ENCODE assay signal across 11 cellular contexts in genomic region chr1:219544163-219544846, GRCh38.
A peak's percentile ranks its signal among the peaks of the same experiment; 100 is the strongest.
DNase-seq lines count a peak whose midpoint lies in the region; ATAC-seq and TF ChIP-seq lines count a peak whose summit lies in the region.
"Had no signal": no experiment of that assay in that cellular context is flagged by ENCODE, and none has a peak within 500 bp of the region (broad histone marks: within the 10 kb centered on the region; RNA-seq: fewer than 3 reads in every experiment).

No MANE protein-coding gene starts in this region.

- no peak overlapping the region for H3K9ac ChIP-seq in HCT116 (ENCODE audit: low read length)

- no peak overlapping the region for H3K4me2 ChIP-seq in HCT116 (ENCODE audit: low read length)

- TF ChIP-seq RAD21 in HCT116 (IDR thresholded peaks at IDR 0.05; ENCODE audit: low read depth), result peak; percentile 42; the same call in 1 of the 2 replicates

- H3K9me2 ChIP-seq in HCT116 (ENCODE audit: insufficient read depth), result no peaks in the 10 kb centered on the region

- no peaks in the 10 kb centered on the region for H3K36me3 ChIP-seq in HCT116 (ENCODE audit: control insufficient read depth in 1 of 2, insufficient read depth in 2 of 2, low read length in 2 of 2)
- H3K36me3 ChIP-seq: thoracic aorta had no signal

- intact Hi-C loops in HCT116 (cut with micrococcal nuclease), result no loop called here

- H3K4me3 ChIP-seq in HCT116 (replicated peaks in 1 of 2; ENCODE audit: low read depth in 1 of 2, low read length in 2 of 2), result no peak overlapping the region
- H3K4me3 ChIP-seq: thoracic aorta had no signal

- H2AFZ ChIP-seq in HCT116 (ENCODE audit: low read depth, low read length, poor library complexity, severe bottlenecking), result no peak overlapping the region

- ATAC-seq in HCT116, result no peak
- ATAC-seq in HG03378 (IDR thresholded peaks at IDR 0.05; ENCODE audit: unreplicated experiment), result no peak
- ATAC-seq in naive thymus-derived CD8-positive, alpha-beta T cell, result no peak

- CTCF ChIA-PET in HCT116 (lab: Charles Lee), result no interaction called here

- no peaks in the 10 kb centered on the region for H3K27me3 ChIP-seq in HCT116 (ENCODE audit: insufficient read depth, low read length)

- RAD21 ChIA-PET in HCT116 (lab: Charles Lee; ENCODE audit: low non-redundant PET in 1 of 2, low total read pairs in 2 of 2, uncharacterized antibody in 2 of 2, unreplicated experiment in 2 of 2), result no interaction called here

- POLR2A ChIA-PET in HCT116 (lab: Charles Lee), result no interaction called here
- POLR2A ChIA-PET in naive thymus-derived CD8-positive, alpha-beta T cell (lab: Charles Lee), result no interaction called here

- no peak overlapping the region for H3K4me3 Mint-ChIP-seq in nephron progenitor cell
- H3K4me3 Mint-ChIP-seq in naive thymus-derived CD8-positive, alpha-beta T cell, result no peak overlapping the region
- H3K4me3 Mint-ChIP-seq: activated naive CD4-positive, alpha-beta T cell treated with anti-CD3 and anti-CD28 coated beads, Interleukin-2, amount 10 ng/mL, durations not matched to agents 7 days and 5 days had no signal

- H3K4me1 ChIP-seq in HCT116 (ENCODE audit: control insufficient read depth in 1 of 2, insufficient read depth in 2 of 2, low read length in 2 of 2), result no peaks in the 10 kb centered on the region

- H3K9me3 Mint-ChIP-seq in nephron progenitor cell, result peaks cover 24% of the 10 kb centered on the region
- H3K9me3 Mint-ChIP-seq in naive thymus-derived CD8-positive, alpha-beta T cell, result peaks cover 0 to 11% (median 7%) of the 10 kb centered on the region in 9 donors

- H3K9me3 ChIP-seq in HCT116 (ENCODE audit: control insufficient read depth in 1 of 2, insufficient read depth in 1 of 2, low read depth in 1 of 2, low read length in 2 of 2), result no peaks in the 10 kb centered on the region
- H3K9me3 ChIP-seq: thoracic aorta had no signal

- no peaks in the 10 kb centered on the region for H4K20me1 ChIP-seq in HCT116 (ENCODE audit: insufficient read depth)

- no peak for TF ChIP-seq POLR2A in HCT116 (IDR thresholded peaks at IDR 0.05; ENCODE audit: borderline replicate concordance, extremely low read depth, insufficient read depth, insufficient read length)

- H3K36me3 Mint-ChIP-seq in nephron progenitor cell (ENCODE audit: low read depth), result peaks cover 17% of the 10 kb centered on the region
- peaks cover 0 to 9% (median 0%) of the 10 kb centered on the region in 3 donors for H3K36me3 Mint-ChIP-seq in naive thymus-derived CD8-positive, alpha-beta T cell
- H3K36me3 Mint-ChIP-seq: activated naive CD4-positive, alpha-beta T cell treated with anti-CD3 and anti-CD28 coated beads, Interleukin-2, amount 10 ng/mL, durations not matched to agents 7 days and 5 days had no signal

- H3K27ac ChIP-seq in HCT116 (ENCODE audit: low read depth, low read length), result no peak overlapping the region
- H3K27ac ChIP-seq: thoracic aorta had no signal

- BruUV-seq in HCT116 (replicated peaks; lab: Mats Ljungman, UMichigan), result no TSS peak

- no peaks in the 10 kb centered on the region for H3K79me2 ChIP-seq in HCT116 (ENCODE audit: insufficient read depth, low read length)

- H3K27me3 Mint-ChIP-seq in nephron progenitor cell (ENCODE audit: low read depth, poor library complexity), result no peaks in the 10 kb centered on the region
- H3K27me3 Mint-ChIP-seq in naive thymus-derived CD8-positive, alpha-beta T cell, result peaks cover 0 to 9% (median 0%) of the 10 kb centered on the region in 5 donors
- H3K27me3 Mint-ChIP-seq: activated naive CD4-positive, alpha-beta T cell treated with anti-CD3 and anti-CD28 coated beads, Interleukin-2, amount 10 ng/mL, durations not matched to agents 7 days and 5 days had no signal

- TF ChIP-seq CTCF in HCT116 (IDR thresholded peaks at IDR 0.05 in 2 of 3, conservative IDR thresholded peaks at IDR 0.05 in 1 of 3; ENCODE audit: borderline replicate concordance in 1 of 3, insufficient read depth in 1 of 3, low read depth in 2 of 3, low read length in 2 of 3) (peak in 2 of 3 experiments; percentile 9 to 14; a peak in 1 of 6 replicates), nephron progenitor cell (IDR thresholded peaks at IDR 0.05) (no peak)

- DNase-seq in NCI-H1694 treated with DMSO at 0.1 percent for 48 hours (lab: John Stamatoyannopoulos, UW) (peak; percentile 3), NCI-H1694 (lab: John Stamatoyannopoulos, UW) (no peak), HCT116 (ENCODE audit: low read depth, low spot score) (no peak), astrocyte of the hippocampus (ENCODE audit: low read depth, low spot score) (peak; percentile 37), nephron progenitor cell (no peak), Ammon's horn (ENCODE audit: low spot score) (no peak)
- DNase-seq in naive thymus-derived CD8-positive, alpha-beta T cell, result no peak
- DNase-seq: activated naive CD4-positive, alpha-beta T cell treated with anti-CD3 and anti-CD28 coated beads, Interleukin-2, amount 10 ng/mL, durations not matched to agents 7 days and 5 days; NCI-H1417 treated with DMSO at 0.1 percent for 48 hours had no signal

- H3K4me1 Mint-ChIP-seq in nephron progenitor cell, result peaks cover 9% of the 10 kb centered on the region
- H3K4me1 Mint-ChIP-seq in naive thymus-derived CD8-positive, alpha-beta T cell, result no peaks in the 10 kb centered on the region
- H3K4me1 Mint-ChIP-seq: activated naive CD4-positive, alpha-beta T cell treated with anti-CD3 and anti-CD28 coated beads, Interleukin-2, amount 10 ng/mL, durations not matched to agents 7 days and 5 days had no signal

- H3K27ac Mint-ChIP-seq in nephron progenitor cell, result peak overlapping the region; percentile 49
- no peak overlapping the region for H3K27ac Mint-ChIP-seq in naive thymus-derived CD8-positive, alpha-beta T cell
- H3K27ac Mint-ChIP-seq: activated naive CD4-positive, alpha-beta T cell treated with anti-CD3 and anti-CD28 coated beads, Interleukin-2, amount 10 ng/mL, durations not matched to agents 7 days and 5 days had no signal

TF ChIP-seq in HCT116, 20 proteins besides CTCF, POLR2A, EP300 and RAD21:
- TF ChIP-seq CBX3 (IDR thresholded peaks at IDR 0.05; ENCODE audit: low read depth) (no peak), MAX (IDR thresholded peaks at IDR 0.05) (no peak), FOSL1 (IDR thresholded peaks at IDR 0.05; ENCODE audit: low read depth) (no peak), EGR1 (IDR thresholded peaks at IDR 0.05; ENCODE audit: low read depth) (no peak)

Comparison
In these comparisons a context has a peak if more than half of its experiments do, and no peak if none do; other contexts are left out.
1. DNase-seq: peak in NCI-H1694 treated with DMSO at 0.1 percent for 48 hours (single experiment) and astrocyte of the hippocampus (single experiment); none in NCI-H1694 (single experiment), HCT116 (single experiment), nephron progenitor cell (single experiment), Ammon's horn (single experiment) and naive thymus-derived CD8-positive, alpha-beta T cell (0 of 10).